Comparison of ENCODE assay signal across 9 cellular contexts in genomic region chr2:68839260-68839833, GRCh38. TPM values are rescaled to one million over a fixed set of nuclear protein-coding genes. Genes with fewer than 3 reads are reported as not detected.
DNase-seq lines count a peak whose midpoint lies in the region; ATAC-seq and TF ChIP-seq lines count a peak whose summit lies in the region.
"Had no signal": no experiment of that assay in that cellular context is flagged by ENCODE, and none has a peak within 500 bp of the region (broad histone marks: within the 10 kb centered on the region; RNA-seq: fewer than 3 reads in every experiment).

No MANE protein-coding gene starts in this region.

- 37% methylated on average over 2 of the region's 2 CpGs for WGBS in SK-N-SH (ENCODE audit: low lambda C conversion rate)

- TF ChIP-seq CTCF in SK-N-SH (IDR thresholded peaks at IDR 0.05) (peak; percentile 53), chondrocyte (IDR thresholded peaks at IDR 0.05) (peak; percentile 78), omental fat pad (IDR thresholded peaks at IDR 0.05) (no peak)

- no peaks in the 10 kb centered on the region for H3K9me2 ChIP-seq in SK-N-SH

- DNase-seq in SK-N-SH (peak; percentile 24), M059J (ENCODE audit: low read depth) (peak; percentile 21), chondrocyte (ENCODE audit: low spot score) (no peak), NCI-H1092 treated with DMSO at 0.1 percent for 48 hours (lab: John Stamatoyannopoulos, UW) (no peak), omental fat pad (ENCODE audit: low spot score) (no peak), NCI-H2196 treated with DMSO at 0.1 percent for 48 hours (lab: John Stamatoyannopoulos, UW; ENCODE audit: unreplicated experiment) (no peak)
- peak; percentile 43 for DNase-seq in stimulated activated CD4-positive, alpha-beta T cell treated with anti-CD3 and anti-CD28 coated beads, Interleukin-1b, Interleukin-23, amount 100 ng/mL, for 48 hours

- no peak overlapping the region for H3K4me2 ChIP-seq in SK-N-SH

- H3K4me3 Mint-ChIP-seq in chondrocyte (ENCODE audit: unreplicated experiment) = no peak overlapping the region

- H3K4me1 ChIP-seq in SK-N-SH (ENCODE audit: control insufficient read depth in 1 of 2, insufficient read depth in 2 of 2, low read depth in 1 of 2, low read length in 1 of 2) = no peaks in the 10 kb centered on the region

- ATAC-seq in SK-N-SH treated with all-trans-retinoic acid at 6 μM for 48 hours = no peak
- ATAC-seq in omental fat pad (ENCODE audit: low FRiP score) = no peak

- peaks cover 9% of the 10 kb centered on the region for H3K27me3 Mint-ChIP-seq in chondrocyte (ENCODE audit: low read depth)
- H3K27me3 Mint-ChIP-seq: CD8-positive, alpha-beta memory T cell had no signal

- no peaks in the 10 kb centered on the region for H3K9me3 Mint-ChIP-seq in chondrocyte (ENCODE audit: low read depth)

- no peak for TF ChIP-seq EP300 in SK-N-SH (IDR thresholded peaks at IDR 0.05; ENCODE audit: borderline replicate concordance in 1 of 2, low read depth in 1 of 2, low read length in 1 of 2)

- POLR2A ChIA-PET in SK-N-SH (lab: Yijun Ruan, JAX) = no interaction called here

- peak; percentile 33; the same call in 1 of the 2 replicates for TF ChIP-seq RAD21 in SK-N-SH (IDR thresholded peaks at IDR 0.05; ENCODE audit: low read length)

- H3F3A ChIP-seq in SK-N-SH (replicated peaks; ENCODE audit: insufficient read depth) = no peaks in the 10 kb centered on the region

- no peaks in the 10 kb centered on the region for H3K36me3 ChIP-seq in SK-N-SH (replicated peaks in 1 of 2; ENCODE audit: control insufficient read depth in 1 of 2, insufficient read depth in 2 of 2, low read length in 1 of 2)

- CTCF ChIA-PET in SK-N-SH (lab: Yijun Ruan, JAX) = interaction anchor here (0.8 to 1.2 kb wide), 2 partner anchors 9 to 56 kb away, joined by 3 to 7 read pairs; no protein-coding TSS in a partner anchor

- H3K27me3 ChIP-seq in SK-N-SH (ENCODE audit: insufficient read depth) = no peaks in the 10 kb centered on the region; the same call in 1 of the 2 replicates

- no peak overlapping the region for H2AFZ ChIP-seq in SK-N-SH (ENCODE audit: low read depth)

- H3K4me3 ChIP-seq in SK-N-SH (ENCODE audit: low read depth in 2 of 2, low read length in 1 of 2) = no peak overlapping the region

- no peaks in the 10 kb centered on the region for H3K36me3 Mint-ChIP-seq in chondrocyte (ENCODE audit: low read depth)
- H3K36me3 Mint-ChIP-seq: CD8-positive, alpha-beta memory T cell had no signal

- H3K4me1 Mint-ChIP-seq in chondrocyte (ENCODE audit: low read depth) = peaks cover 9% of the 10 kb centered on the region

- H3K27ac ChIP-seq in SK-N-SH (ENCODE audit: low read depth in 2 of 2, low read length in 1 of 2) = no peak overlapping the region

- H3K9me3 ChIP-seq in SK-N-SH = no peaks in the 10 kb centered on the region

- H3K27ac Mint-ChIP-seq in chondrocyte (ENCODE audit: unreplicated experiment) = no peak overlapping the region
- H3K27ac Mint-ChIP-seq: CD8-positive, alpha-beta memory T cell had no signal

- H4K20me1 ChIP-seq in SK-N-SH (ENCODE audit: insufficient read depth) = no peaks in the 10 kb centered on the region

- H3K9ac ChIP-seq in SK-N-SH = no peak overlapping the region

- no peaks in the 10 kb centered on the region for H3K79me2 ChIP-seq in SK-N-SH (ENCODE audit: insufficient read depth)

TF ChIP-seq in SK-N-SH, 30 proteins besides CTCF, POLR2A, EP300 and RAD21:
- TF ChIP-seq USF2 (IDR thresholded peaks at IDR 0.05; ENCODE audit: borderline replicate concordance, low read depth, low read length) = no peak
- no peak for TF ChIP-seq RFX5 (IDR thresholded peaks at IDR 0.05; ENCODE audit: low read length)
- no peak for TF ChIP-seq MAX (IDR thresholded peaks at IDR 0.05; ENCODE audit: low read depth)
- TF ChIP-seq FOXM1 (IDR thresholded peaks at IDR 0.05; ENCODE audit: low read depth) = no peak
- no peak for TF ChIP-seq FOXJ3 (CRISPR knock-in tag; IDR thresholded peaks at IDR 0.05)
- TF ChIP-seq EZH2phosphoT487 (IDR thresholded peaks at IDR 0.05; ENCODE audit: borderline replicate concordance, low read depth) = no peak
- TF ChIP-seq POLR2AphosphoS5 (IDR thresholded peaks at IDR 0.05; ENCODE audit: low read depth, low read length) = no peak

TF ChIP-seq in SK-N-SH treated with all-trans-retinoic acid at 6 μM for 48 hours, 23 proteins besides CTCF, POLR2A, EP300 and RAD21:
- TF ChIP-seq ESRRG (CRISPR knock-in tag; IDR thresholded peaks at IDR 0.05) = no peak
- no peak for TF ChIP-seq TCF4 (CRISPR knock-in tag; IDR thresholded peaks at IDR 0.05; ENCODE audit: borderline replicate concordance)
- no peak for TF ChIP-seq ZNF8 (CRISPR knock-in tag; IDR thresholded peaks at IDR 0.05)
- no peak for TF ChIP-seq BACH2 (CRISPR knock-in tag; IDR thresholded peaks at IDR 0.05; ENCODE audit: borderline replicate concordance)
- no peak for TF ChIP-seq ZC3H10 (CRISPR knock-in tag; IDR thresholded peaks at IDR 0.05)
- no peak for TF ChIP-seq CSDC2 (CRISPR knock-in tag; IDR thresholded peaks at IDR 0.05)
- no peak for TF ChIP-seq ZFP30 (CRISPR knock-in tag; IDR thresholded peaks at IDR 0.05)
- TF ChIP-seq OSR1 (CRISPR knock-in tag; IDR thresholded peaks at IDR 0.05) = no peak
- TF ChIP-seq SNAI2 (CRISPR knock-in tag; IDR thresholded peaks at IDR 0.05) = no peak
- TF ChIP-seq ARNTL (CRISPR knock-in tag; IDR thresholded peaks at IDR 0.05; ENCODE audit: borderline replicate concordance, low read depth) = no peak
- no peak for TF ChIP-seq POU6F1 (CRISPR knock-in tag; IDR thresholded peaks at IDR 0.05; ENCODE audit: borderline replicate concordance, low read depth)
- no peak for TF ChIP-seq TOX (CRISPR knock-in tag; IDR thresholded peaks at IDR 0.05; ENCODE audit: borderline replicate concordance)
- no peak for TF ChIP-seq ZFP3 (CRISPR knock-in tag; IDR thresholded peaks at IDR 0.05)

RNA-seq across cellular contexts. Expression of gene BMP10, which starts 31.9 kb away (rescaled TPM):
- not detected in 2 replicates for polyA plus RNA-seq in SK-N-SH (2012; rRNA removed)
- not detected in 2 replicates for polyA plus RNA-seq in SK-N-SH (2012; cell fraction: cytosol; rRNA removed)
- not detected in 2 replicates for polyA plus RNA-seq in SK-N-SH (2012; cell fraction: nucleus; rRNA removed)
- not detected in 2 replicates for total RNA-seq in M059J (2014; rRNA removed; shearing (Covaris generic))
- total RNA-seq in chondrocyte (not detected in 3 replicates), omental fat pad (not detected)
- total RNA-seq: CD8-positive, alpha-beta memory T cell had no signal
- polyA plus RNA-seq: CD8-positive, alpha-beta memory T cell had no signal

Comparison
In these comparisons a context has a peak if more than half of its experiments do, and no peak if none do; other contexts are left out.
1. DNase-seq: peak in SK-N-SH (single experiment), M059J (single experiment) and stimulated activated CD4-positive, alpha-beta T cell treated with anti-CD3 and anti-CD28 coated beads, Interleukin-1b, Interleukin-23, amount 100 ng/mL, for 48 hours (single experiment); none in chondrocyte (single experiment), NCI-H1092 treated with DMSO at 0.1 percent for 48 hours (single experiment), omental fat pad (single experiment) and NCI-H2196 treated with DMSO at 0.1 percent for 48 hours (single experiment).
2. CTCF ChIP-seq: peak in SK-N-SH (single experiment) and chondrocyte (single experiment); none in omental fat pad (0 of 3).